Comparison of ENCODE assay signal across 22 cellular contexts in genomic region chr1:218499911-218500310, GRCh38.
DNase-seq lines count a peak whose midpoint lies in the region; ATAC-seq and TF ChIP-seq lines count a peak whose summit lies in the region.
"Had no signal": no experiment of that assay in that cellular context is flagged by ENCODE, and none has a peak within 500 bp of the region (broad histone marks: within the 10 kb centered on the region; RNA-seq: fewer than 3 reads in every experiment).

No MANE protein-coding gene starts in this region.

- H2BK15ac ChIP-seq in IMR-90 (ENCODE audit: low read depth, low read length) (peak overlapping the region; percentile 68; the same call in 1 of the 3 replicates), mesenchymal stem cell (ENCODE audit: low read depth, poor library complexity, severe bottlenecking) (no peak overlapping the region)

- no peaks in the 10 kb centered on the region for H3K79me1 ChIP-seq in IMR-90 (ENCODE audit: low read depth in 1 of 2, low read length in 2 of 2)
- H3K79me1 ChIP-seq in mesenchymal stem cell (replicated peaks; ENCODE audit: low read length, poor library complexity, severe bottlenecking) = no peaks in the 10 kb centered on the region

- H4K5ac ChIP-seq in IMR-90 (ENCODE audit: low read depth, low read length) = peak overlapping the region; percentile 81; the same call in 1 of the 2 replicates

- H3K4me1 ChIP-seq in IMR-90 (ENCODE audit: control insufficient read depth, insufficient read depth, low read length) (peaks cover 6% of the 10 kb centered on the region), mesenchymal stem cell (ENCODE audit: control insufficient read depth, insufficient read depth, low read depth, low read length) (peaks cover 3% of the 10 kb centered on the region), stomach (peaks cover 6 to 25% (median 17%) of the 10 kb centered on the region in 4 donors)

- TF ChIP-seq POLR2A in IMR-90 (IDR thresholded peaks at IDR 0.05; ENCODE audit: low read depth, low read length) (no peak), stomach (IDR thresholded peaks at IDR 0.05) (no peak)

- H4K20me1 ChIP-seq in IMR-90 (ENCODE audit: insufficient read depth, low read length) = peaks cover 5% of the 10 kb centered on the region; the same call in 1 of the 2 replicates

- no peaks in the 10 kb centered on the region for H3K27me3 ChIP-seq in IMR-90 (ENCODE audit: control insufficient read depth, insufficient read depth, low read length)
- H3K27me3 ChIP-seq in brain microvascular endothelial cell (replicated peaks) = no peaks in the 10 kb centered on the region
- no peaks in the 10 kb centered on the region for H3K27me3 ChIP-seq in mesenchymal stem cell (ENCODE audit: control insufficient read depth in 1 of 2, insufficient read depth in 1 of 2, low read length in 2 of 2)
- no peaks in the 10 kb centered on the region for H3K27me3 ChIP-seq in stomach

- H2AK5ac ChIP-seq in IMR-90 (ENCODE audit: low read depth, low read length) (peak overlapping the region; percentile 64; the same call in 1 of the 2 replicates), mesenchymal stem cell (ENCODE audit: low read length, severe bottlenecking) (peak overlapping the region; percentile 73)

- peak overlapping the region; percentile 92; the same call in 1 of the 2 replicates for H3K4me2 ChIP-seq in IMR-90 (ENCODE audit: low read depth, low read length)
- H3K4me2 ChIP-seq in mesenchymal stem cell (ENCODE audit: low read length, poor library complexity, severe bottlenecking) = no peak overlapping the region

- no peaks in the 10 kb centered on the region for H3K36me3 Mint-ChIP-seq in activated CD8-positive, alpha-beta T cell treated with anti-CD3 and anti-CD28 coated beads for 36 hours (ENCODE audit: low read depth)

- CTCF ChIA-PET in IMR-90 (lab: Yijun Ruan, JAX) = interaction anchor here (0.7 kb wide), 2 partner anchors 49 to 567 kb away, joined by 3 read pairs; no protein-coding TSS in a partner anchor
- CTCF ChIA-PET in activated CD8-positive, alpha-beta T cell treated with anti-CD3 and anti-CD28 coated beads for 36 hours (lab: Charles Lee) = interaction anchor here (1.0 kb wide), 1 partner anchor 21 kb away, joined by 3 read pairs; no protein-coding TSS in a partner anchor

- H3K4me1 Mint-ChIP-seq in activated CD8-positive, alpha-beta T cell treated with anti-CD3 and anti-CD28 coated beads for 36 hours (ENCODE audit: low read depth) = peaks cover 5% of the 10 kb centered on the region
- H3K4me1 Mint-ChIP-seq: activated CD4-positive, alpha-beta T cell treated with anti-CD3 and anti-CD28 coated beads for 36 hours had no signal

- TF ChIP-seq CTCF in IMR-90 (conservative IDR thresholded peaks at IDR 0.05; ENCODE audit: low read depth, low read length) (no peak), brain microvascular endothelial cell (IDR thresholded peaks at IDR 0.05; ENCODE audit: low read depth, low read length, missing control alignments) (no peak), stomach (IDR thresholded peaks at IDR 0.05) (no peak)
- TF ChIP-seq CTCF in activated CD8-positive, alpha-beta T cell treated with anti-CD3 and anti-CD28 coated beads for 36 hours (IDR thresholded peaks at IDR 0.05) = no peak

- no peak overlapping the region for H2BK12ac ChIP-seq in mesenchymal stem cell (ENCODE audit: low read length in 2 of 2)

- H3K9ac ChIP-seq in IMR-90 (ENCODE audit: low read depth, low read length) (peak overlapping the region; percentile 76; the same call in 1 of the 2 replicates), mesenchymal stem cell (ENCODE audit: low read length) (peak overlapping the region; percentile 87)

- DNase-seq in IMR-90 (no peak), brain microvascular endothelial cell (no peak), mesenchymal stem cell (no peak), stomach (no peak), DMS114 treated with DMSO at 0.1 percent for 48 hours (lab: John Stamatoyannopoulos, UW; ENCODE audit: unreplicated experiment) (no peak)
- DNase-seq in activated CD8-positive, alpha-beta T cell treated with anti-CD3 and anti-CD28 coated beads for 36 hours = no peak
- DNase-seq: activated CD4-positive, alpha-beta T cell treated with anti-CD3 and anti-CD28 coated beads for 36 hours; activated effector memory CD4-positive, alpha-beta T cell treated with Interleukin-2 at 50 U/mL for 16 hours; C1 segment of cervical spinal cord; central memory CD4-positive, alpha-beta T cell; DMS153; effector memory CD4-positive, alpha-beta T cell; hippocampal formation; Karpas-422; mucosa of descending colon; NCI-H1092 treated with DMSO at 0.1 percent for 48 hours; NCI-H2107; NCI-H526; occipital lobe; stimulated activated CD4-positive, alpha-beta T cell treated with anti-CD3 and anti-CD28 coated beads, Interleukin-4, amount 100 ng/mL, for 1 hour; substantia nigra had no signal

- peak overlapping the region; percentile 56 for H2AFZ ChIP-seq in IMR-90 (replicated peaks; ENCODE audit: low read length, poor library complexity)
- H2AFZ ChIP-seq in mesenchymal stem cell (ENCODE audit: low read depth, low read length) = no peak overlapping the region

- H2BK120ac ChIP-seq in IMR-90 (ENCODE audit: low read depth, low read length) (peak overlapping the region; percentile 91), mesenchymal stem cell (ENCODE audit: low read depth, low read length) (no peak overlapping the region)

- 100% methylated on average over 2 of the region's 7 CpGs; no CpG with 5 or more reads in 1 of the 2 experiments for WGBS in IMR-90 (ENCODE audit: extremely low coverage in 2 of 2, insufficient read length in 1 of 2), 2 experiments
- 84% methylated on average over 7 of the region's 7 CpGs for WGBS in mesenchymal stem cell
- 85 to 95% (median 92%) methylated on average over 7 of the region's 7 CpGs for WGBS in stomach, 5 donors

- ATAC-seq in IMR-90 (ENCODE audit: low read depth) (no peak), GM18867 (IDR thresholded peaks at IDR 0.05; ENCODE audit: unreplicated experiment) (no peak)
- ATAC-seq in activated CD8-positive, alpha-beta T cell treated with anti-CD3 and anti-CD28 coated beads for 36 hours = no peak
- ATAC-seq: activated CD4-positive, alpha-beta T cell treated with anti-CD3 and anti-CD28 coated beads for 36 hours; mucosa of descending colon had no signal

- dilution Hi-C loops in IMR-90 (cut with HindIII; ENCODE audit: low sequenced_read_pairs, unreplicated experiment) = no loop called here

- peaks cover 8% of the 10 kb centered on the region for H3K27me3 Mint-ChIP-seq in activated CD8-positive, alpha-beta T cell treated with anti-CD3 and anti-CD28 coated beads for 36 hours

- H3K27ac Mint-ChIP-seq in activated CD8-positive, alpha-beta T cell treated with anti-CD3 and anti-CD28 coated beads for 36 hours = no peak overlapping the region
- H3K27ac Mint-ChIP-seq: activated CD4-positive, alpha-beta T cell treated with anti-CD3 and anti-CD28 coated beads for 36 hours had no signal

- H3K4me3 ChIP-seq in IMR-90 (ENCODE audit: insufficient read depth, low read depth, low read length) = no peak overlapping the region
- H3K4me3 ChIP-seq in brain microvascular endothelial cell (ENCODE audit: low read depth, low read length) = no peak overlapping the region
- no peak overlapping the region for H3K4me3 ChIP-seq in mesenchymal stem cell (ENCODE audit: insufficient read depth in 1 of 2, low read depth in 1 of 2, low read length in 2 of 2)
- no peak overlapping the region for H3K4me3 ChIP-seq in stomach
- H3K4me3 ChIP-seq: mucosa of descending colon had no signal

- H3K36me3 ChIP-seq in IMR-90 (ENCODE audit: control insufficient read depth, insufficient read depth, low read length) (no peaks in the 10 kb centered on the region), brain microvascular endothelial cell (replicated peaks) (no peaks in the 10 kb centered on the region), mesenchymal stem cell (ENCODE audit: control insufficient read depth in 1 of 2, insufficient read depth in 2 of 2, low read depth in 1 of 2, low read length in 2 of 2) (no peaks in the 10 kb centered on the region), stomach (no peaks in the 10 kb centered on the region)

- H3K18ac ChIP-seq in IMR-90 (ENCODE audit: low read depth, low read length) = peak overlapping the region; percentile 86; the same call in 1 of the 2 replicates
- H3K18ac ChIP-seq in mesenchymal stem cell (ENCODE audit: low read depth in 1 of 2, low read length in 2 of 2) = peak overlapping the region; percentile 28 to 40

- H3K23ac ChIP-seq in IMR-90 (ENCODE audit: low read depth, low read length) (peak overlapping the region; percentile 84), mesenchymal stem cell (ENCODE audit: low read length in 2 of 2) (no peak overlapping the region)

- no peaks in the 10 kb centered on the region for H3K9me3 Mint-ChIP-seq in activated CD8-positive, alpha-beta T cell treated with anti-CD3 and anti-CD28 coated beads for 36 hours

- no peak overlapping the region for H2AK9ac ChIP-seq in IMR-90 (replicated peaks; ENCODE audit: low read depth, low read length, poor library complexity)

- H3K9me3 ChIP-seq in IMR-90 (ENCODE audit: control insufficient read depth, insufficient read depth, low read length) = no peaks in the 10 kb centered on the region
- no peaks in the 10 kb centered on the region for H3K9me3 ChIP-seq in mesenchymal stem cell (ENCODE audit: control insufficient read depth, low read length)
- H3K9me3 ChIP-seq in stomach = no peaks in the 10 kb centered on the region
- H3K9me3 ChIP-seq: mucosa of descending colon had no signal

- H2BK5ac ChIP-seq in IMR-90 (ENCODE audit: low read depth, low read length, poor library complexity, severe bottlenecking) (peak overlapping the region; percentile 98), mesenchymal stem cell (ENCODE audit: low read depth, low read length, poor library complexity, severe bottlenecking) (peak overlapping the region; percentile 62)

- in situ Hi-C loops in IMR-90 (cut with MboI; ENCODE audit: low sequenced_read_pairs) (no loop called here), brain microvascular endothelial cell (cut with HindIII; ENCODE audit: low pct_ligation_motif_present, low sequenced_read_pairs) (no loop called here)

- intact Hi-C loops in IMR-90 (cut with micrococcal nuclease) (loop anchor here (1.0 to 10.0 kb wide), 5 partner anchors 25 to 672 kb away; partner anchors contain the start of genes LYPLAL1 and TGFB2), stomach (cut with DNase I; ENCODE audit: low total_unique reads) (no loop called here)
- intact Hi-C loops in activated CD8-positive, alpha-beta T cell treated with anti-CD3 and anti-CD28 coated beads for 36 hours (cut with micrococcal nuclease) = no loop called here

- TF ChIP-seq EP300 in stomach (IDR thresholded peaks at IDR 0.05) = no peak

- peaks cover 6% of the 10 kb centered on the region for H3K9me1 ChIP-seq in IMR-90 (ENCODE audit: insufficient read depth, low read length)

- H4K8ac ChIP-seq in IMR-90 (ENCODE audit: low read depth in 2 of 2, low read length in 2 of 2) (peak overlapping the region; percentile 30 to 79), mesenchymal stem cell (ENCODE audit: low read length) (peak overlapping the region; percentile 86)

- H3K56ac ChIP-seq in IMR-90 (ENCODE audit: extremely low read depth, insufficient read depth, low read length) = peak overlapping the region; percentile 85; the same call in 1 of the 2 replicates

- peak overlapping the region; percentile 80 for H3K4ac ChIP-seq in IMR-90 (ENCODE audit: low read depth, low read length)
- H3K4ac ChIP-seq in mesenchymal stem cell (ENCODE audit: low read depth in 1 of 2, low read length in 2 of 2) = peak overlapping the region in 1 of 2 experiments; percentile 28

- H2BK20ac ChIP-seq in IMR-90 (ENCODE audit: low read depth, low read length) = peak overlapping the region; percentile 92

- H3K14ac ChIP-seq in IMR-90 (replicated peaks; ENCODE audit: low read depth, low read length) (peak overlapping the region; percentile 86), mesenchymal stem cell (ENCODE audit: low read length in 2 of 2) (peak overlapping the region in 1 of 2 experiments; percentile 88)

- H3K4me3 Mint-ChIP-seq in activated CD8-positive, alpha-beta T cell treated with anti-CD3 and anti-CD28 coated beads for 36 hours = no peak overlapping the region
- H3K4me3 Mint-ChIP-seq: activated CD4-positive, alpha-beta T cell treated with anti-CD3 and anti-CD28 coated beads for 36 hours had no signal

- POLR2A ChIA-PET in IMR-90 (lab: Charles Lee; ENCODE audit: unreplicated experiment) = interaction anchor here (0.6 to 1.2 kb wide), 2 partner anchors 47 to 155 kb away, joined by 3 to 5 read pairs; partner anchors contain the start of gene TGFB2
- POLR2A ChIA-PET in activated CD8-positive, alpha-beta T cell treated with anti-CD3 and anti-CD28 coated beads for 36 hours (lab: Charles Lee) = no interaction called here

- H4K91ac ChIP-seq in IMR-90 (ENCODE audit: insufficient read depth, low read depth, low read length) = peak overlapping the region; percentile 79
- H4K91ac ChIP-seq in mesenchymal stem cell (ENCODE audit: low read length) = peak overlapping the region; percentile 7

- no peak for TF ChIP-seq RAD21 in IMR-90 (IDR thresholded peaks at IDR 0.05; ENCODE audit: low read length)

- peak overlapping the region; percentile 77 for H3K27ac ChIP-seq in IMR-90 (ENCODE audit: insufficient read depth, low read length)
- H3K27ac ChIP-seq in brain microvascular endothelial cell = peak overlapping the region; percentile 100
- peak overlapping the region; percentile 99 for H3K27ac ChIP-seq in mesenchymal stem cell (ENCODE audit: low read length, poor library complexity, severe bottlenecking)
- H3K27ac ChIP-seq in stomach = peak overlapping the region in 3 of 5 donors; percentile 67 to 71 (median 67)

- no TSS peak for BruUV-seq in IMR-90 (replicated peaks; lab: Mats Ljungman, UMichigan)
